ENCODE assay signal across 1 cellular context in genomic region chr13:27997904-27998522, GRCh38.
TF ChIP-seq lines count a peak whose summit lies in the region.

No MANE protein-coding gene starts in this region.

TF ChIP-seq in GM23338, 12 proteins besides CTCF, POLR2A, EP300 and RAD21 (continued from another document):
- TF ChIP-seq ZNF462 (CRISPR knock-in tag; IDR thresholded peaks at IDR 0.05) = no peak
- no peak for TF ChIP-seq REST (IDR thresholded peaks at IDR 0.05; ENCODE audit: unreplicated experiment)
- no peak for TF ChIP-seq EZH2phosphoT487 (IDR thresholded peaks at IDR 0.05; ENCODE audit: unreplicated experiment)
- TF ChIP-seq CREB1 (CRISPR knock-in tag; IDR thresholded peaks at IDR 0.05; ENCODE audit: low read depth) = no peak
- TF ChIP-seq EZH2 (IDR thresholded peaks at IDR 0.05; ENCODE audit: low read depth, unreplicated experiment) = no peak
- TF ChIP-seq STAT1 (IDR thresholded peaks at IDR 0.05; ENCODE audit: unreplicated experiment) = no peak
- TF ChIP-seq ZNF331 (CRISPR knock-in tag; IDR thresholded peaks at IDR 0.05; ENCODE audit: low read depth) = no peak
- TF ChIP-seq POLR2AphosphoS5 (IDR thresholded peaks at IDR 0.05; ENCODE audit: low read depth) = no peak
- TF ChIP-seq ZNF114 (CRISPR knock-in tag; IDR thresholded peaks at IDR 0.05) = no peak
- no peak for TF ChIP-seq JUNB (IDR thresholded peaks at IDR 0.05; ENCODE audit: unreplicated experiment)
